In the genomic region with DNA sequence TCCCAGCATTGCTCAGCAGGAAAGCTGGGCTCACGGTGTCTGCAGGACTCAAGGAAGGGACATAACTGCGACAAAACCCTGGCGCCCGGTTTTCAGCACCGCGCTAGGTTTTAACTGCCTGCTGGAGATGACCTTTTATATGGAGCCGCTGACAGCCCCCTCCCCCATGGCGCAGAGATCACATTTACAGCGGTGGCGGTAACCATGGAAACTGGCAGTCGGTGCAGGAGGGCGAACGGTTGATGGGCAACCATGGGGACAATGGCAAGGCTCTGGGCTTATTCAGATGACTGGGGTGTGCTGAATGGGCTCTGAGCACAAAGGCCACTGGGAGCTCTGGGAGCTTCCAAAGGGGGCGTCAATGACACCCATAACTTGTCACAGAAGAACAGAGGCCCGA, we compare ENCODE assay signal across 18 cellular contexts. TPM values are rescaled to one million over a fixed set of nuclear protein-coding genes. Genes with fewer than 3 reads are reported as not detected.
DNase-seq lines count a peak whose midpoint lies in the region; TF ChIP-seq lines count a peak whose summit lies in the region.
"Had no signal": no experiment of that assay in that cellular context is flagged by ENCODE, and none has a peak within 500 bp of the region (broad histone marks: within the 10 kb centered on the region; RNA-seq: fewer than 3 reads in every experiment).

No MANE protein-coding gene starts in this region.

- TF ChIP-seq CTCF in hepatocyte (IDR thresholded peaks at IDR 0.05; ENCODE audit: poor library complexity) (no peak), neural crest cell (conservative IDR thresholded peaks at IDR 0.05) (no peak), thyroid gland (IDR thresholded peaks at IDR 0.05) (no peak)

- peaks cover 37% of the 10 kb centered on the region for H3K4me1 Mint-ChIP-seq in neural crest cell

- no peaks in the 10 kb centered on the region for H3K9me2 ChIP-seq in hepatocyte (replicated peaks; ENCODE audit: insufficient read depth)

- peak overlapping the region; percentile 46 for H3K27ac ChIP-seq in HUES48 (ENCODE audit: low read depth, low read length)
- H3K27ac ChIP-seq in hepatocyte = no peak overlapping the region
- H3K27ac ChIP-seq in thyroid gland = no peak overlapping the region
- H3K27ac ChIP-seq: ovary, skin epidermis, vagina had no signal

- no peaks in the 10 kb centered on the region for H3K9me3 Mint-ChIP-seq in neural crest cell
- H3K9me3 Mint-ChIP-seq: IgD-negative memory B cell, T-cell had no signal

- H3K27me3 ChIP-seq in HUES48 (ENCODE audit: control insufficient read depth, insufficient read depth, low read length) (no peaks in the 10 kb centered on the region), hepatocyte (peaks cover 2% of the 10 kb centered on the region), thyroid gland (no peaks in the 10 kb centered on the region)
- H3K27me3 ChIP-seq: ovary, vagina had no signal

- peak overlapping the region; percentile 78 for H3K27ac Mint-ChIP-seq in neural crest cell (ENCODE audit: unreplicated experiment)
- H3K27ac Mint-ChIP-seq: activated naive CD8-positive, alpha-beta T cell; IgD-negative memory B cell; T-cell had no signal

- no peaks in the 10 kb centered on the region for H3K79me2 ChIP-seq in hepatocyte

- H3K9me3 ChIP-seq in HUES48 (ENCODE audit: control insufficient read depth, insufficient read depth, low read length) (no peaks in the 10 kb centered on the region), hepatocyte (ENCODE audit: low read depth) (no peaks in the 10 kb centered on the region), thyroid gland (no peaks in the 10 kb centered on the region)
- H3K9me3 ChIP-seq: ovary, vagina had no signal

- DNase-seq in NCI-H524 treated with DMSO at 0.1 percent for 48 hours (lab: John Stamatoyannopoulos, UW) = peak; percentile 25
- DNase-seq in hepatocyte (ENCODE audit: low spot score) = peak; percentile 18
- DNase-seq in neural crest cell (ENCODE audit: low read depth, low spot score) = peak; percentile 75
- DNase-seq in stimulated activated CD4-positive, alpha-beta T cell treated with anti-CD3 and anti-CD28 coated beads, Interleukin-4, amount 100 ng/mL, for 1 hour = no peak
- DNase-seq in thyroid gland = no peak
- DNase-seq in SHP77 treated with DMSO at 0.1 percent for 48 hours (lab: John Stamatoyannopoulos, UW) = no peak
- DNase-seq: activated CD4-positive, alpha-beta T cell treated with anti-CD3 and anti-CD28 coated beads for 1 hour; DMS79; NCI-H1105; NCI-H526 treated with DMSO at 0.1 percent for 48 hours; ovary; stimulated activated naive CD4-positive, alpha-beta T cell treated with Interleukin-2 at 50 U/mL for 16 hours; T-cell had no signal

- no peak overlapping the region for H2AFZ ChIP-seq in hepatocyte

- TF ChIP-seq POLR2A in thyroid gland (IDR thresholded peaks at IDR 0.05) = no peak

- H3K36me3 ChIP-seq in HUES48 (ENCODE audit: control insufficient read depth, insufficient read depth, low read length) (no peaks in the 10 kb centered on the region), hepatocyte (replicated peaks; ENCODE audit: insufficient read depth, low read depth) (no peaks in the 10 kb centered on the region), thyroid gland (no peaks in the 10 kb centered on the region)
- H3K36me3 ChIP-seq: ovary, vagina had no signal

- WGBS in hepatocyte (ENCODE audit: low lambda C conversion rate, missing lambda C conversion rate) = 31% methylated on average over 15 of the region's 15 CpGs
- 70 to 73% methylated on average over 15 of the region's 15 CpGs for WGBS in thyroid gland, 2 donors

- no peaks in the 10 kb centered on the region for H3K36me3 Mint-ChIP-seq in neural crest cell (ENCODE audit: low read depth)
- H3K36me3 Mint-ChIP-seq: activated naive CD8-positive, alpha-beta T cell; IgD-negative memory B cell; T-cell had no signal

- H3K4me1 ChIP-seq in HUES48 (ENCODE audit: control insufficient read depth, insufficient read depth, low read length) = peaks cover 5% of the 10 kb centered on the region
- no peaks in the 10 kb centered on the region for H3K4me1 ChIP-seq in hepatocyte (ENCODE audit: insufficient read depth)
- peaks cover 4 to 7% of the 10 kb centered on the region in 2 donors for H3K4me1 ChIP-seq in thyroid gland

- intact Hi-C loops in thyroid gland (cut with DNase I) = no loop called here

- peaks cover 87% of the 10 kb centered on the region for H3K27me3 Mint-ChIP-seq in neural crest cell (ENCODE audit: low read depth)

- H3K4me3 ChIP-seq in HUES48 (ENCODE audit: low read depth, low read length) (peak overlapping the region; percentile 0; the same call in 1 of the 2 replicates), hepatocyte (no peak overlapping the region), thyroid gland (replicated peaks in 1 of 3) (no peak overlapping the region)
- H3K4me3 ChIP-seq: ovary, skin epidermis, vagina had no signal

- no peak overlapping the region for H3K9ac ChIP-seq in HUES48 (ENCODE audit: low read depth, low read length)

- no peaks in the 10 kb centered on the region for H4K20me1 ChIP-seq in hepatocyte (ENCODE audit: insufficient read depth, poor library complexity, severe bottlenecking)

- no peak overlapping the region for H3K4me2 ChIP-seq in hepatocyte

- H3K4me3 Mint-ChIP-seq in neural crest cell = peak overlapping the region; percentile 78
- H3K4me3 Mint-ChIP-seq: activated naive CD8-positive, alpha-beta T cell; IgD-negative memory B cell; T-cell had no signal

RNA-seq across cellular contexts. Expression of a gene that starts 37.2 kb away (rescaled TPM):
- total RNA-seq in hepatocyte (5.8 and 8.7 TPM in 2 replicates), neural crest cell (5.1 and 5.4 TPM in 2 replicates), thyroid gland (10 to 100 TPM; 18.4 to 56.0 (median 31.0) TPM)
- polyA plus RNA-seq in hepatocyte = 3.0 and 4.9 TPM in 2 replicates

Comparison
In these comparisons a context has a peak if more than half of its experiments do, and no peak if none do; other contexts are left out.
1. DNase-seq: peak in NCI-H524 treated with DMSO at 0.1 percent for 48 hours (single experiment), hepatocyte (single experiment) and neural crest cell (single experiment); none in stimulated activated CD4-positive, alpha-beta T cell treated with anti-CD3 and anti-CD28 coated beads, Interleukin-4, amount 100 ng/mL, for 1 hour (single experiment), thyroid gland (0 of 2) and SHP77 treated with DMSO at 0.1 percent for 48 hours (single experiment).